ENCODE assay signal across 17 cellular contexts in the genomic region with DNA sequence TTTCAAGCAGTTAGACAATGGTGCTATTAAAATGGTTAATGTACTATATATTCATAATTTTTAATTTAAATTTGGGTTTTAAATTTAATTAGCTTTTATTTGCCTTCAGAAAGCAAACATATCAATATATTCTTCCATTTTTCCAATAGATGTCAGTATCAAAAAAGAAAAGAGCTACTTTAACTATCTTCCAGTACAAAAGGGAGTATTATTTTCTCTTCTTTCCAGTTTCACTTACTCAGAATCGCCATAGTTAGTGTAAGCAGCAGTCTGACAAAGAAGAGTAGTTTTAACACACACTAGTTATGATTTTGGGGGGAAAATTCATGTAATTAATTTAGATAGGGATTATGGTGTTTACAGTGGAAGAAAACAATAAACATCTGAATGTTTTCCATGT.
"Had no signal": no experiment of that assay in that cellular context is flagged by ENCODE, and none has a peak within 500 bp of the region (broad histone marks: within the 10 kb centered on the region; RNA-seq: fewer than 3 reads in every experiment).

No MANE protein-coding gene starts in this region.

- H3K4me1 Mint-ChIP-seq: naive thymus-derived CD4-positive, alpha-beta T cell; nephron progenitor cell had no signal

- H3K36me3 ChIP-seq: gastrocnemius medialis, heart right ventricle, stomach had no signal

- H3K27me3 ChIP-seq: dorsolateral prefrontal cortex, gastrocnemius medialis, heart right ventricle, stomach had no signal

- ATAC-seq: gastrocnemius medialis; heart right ventricle; naive thymus-derived CD4-positive, alpha-beta T cell had no signal

- H3K9me3 Mint-ChIP-seq: nephron progenitor cell had no signal

- H3K36me3 Mint-ChIP-seq: naive thymus-derived CD4-positive, alpha-beta T cell; type B pancreatic cell had no signal

- H3K4me3 Mint-ChIP-seq: naive thymus-derived CD4-positive, alpha-beta T cell; nephron progenitor cell; type B pancreatic cell had no signal

- H3K4me1 ChIP-seq: gastrocnemius medialis, heart right ventricle, stomach had no signal

- H3K4me3 ChIP-seq: dorsolateral prefrontal cortex, gastrocnemius medialis, heart right ventricle, stomach had no signal

- H3K9me3 ChIP-seq: gastrocnemius medialis had no signal

- H3K27me3 Mint-ChIP-seq: naive thymus-derived CD4-positive, alpha-beta T cell; type B pancreatic cell had no signal

- DNase-seq: cortex of kidney; dorsolateral prefrontal cortex; effector CD8-positive, alpha-beta T cell; gastrocnemius medialis; heart right ventricle; hypothalamus; kidney glomerular epithelial cell; naive thymus-derived CD4-positive, alpha-beta T cell; nephron progenitor cell; posterior cingulate gyrus; small intestine; stimulated activated CD4-positive, alpha-beta T cell treated with anti-CD3 and anti-CD28 coated beads, Interleukin-12 subunit alpha, Interleukin-12 subunit beta, amount 100 ng/mL, for 4 hours; stimulated activated naive CD4-positive, alpha-beta T cell; stomach had no signal

- H3K27ac ChIP-seq: dorsolateral prefrontal cortex, gastrocnemius medialis, heart right ventricle, stomach had no signal

- H3K27ac Mint-ChIP-seq: naive thymus-derived CD4-positive, alpha-beta T cell; nephron progenitor cell; type B pancreatic cell had no signal

- FAIRE-seq: islet of Langerhans, urothelium cell line had no signal
